41 cellular contexts compared by ENCODE assay signal in genomic region chr2:68491582-68491981, GRCh38.
"Had no signal": no experiment of that assay in that cellular context is flagged by ENCODE, and none has a peak within 500 bp of the region (broad histone marks: within the 10 kb centered on the region; RNA-seq: fewer than 3 reads in every experiment).

No MANE protein-coding gene starts in this region.

- H3K27ac ChIP-seq: adrenal gland, ascending aorta, body of pancreas, brain microvascular endothelial cell, breast epithelium, cardiac muscle cell had no signal

- H3K9me3 ChIP-seq: adrenal gland, body of pancreas had no signal

- H3K4me1 ChIP-seq: ascending aorta, breast epithelium had no signal

- H3K27ac Mint-ChIP-seq: activated naive CD4-positive, alpha-beta T cell treated with anti-CD3 and anti-CD28 coated beads for 36 hours; activated naive CD4-positive, alpha-beta T cell treated with anti-CD3 and anti-CD28 coated beads, Interleukin-2, amount 10 ng/mL, durations not matched to agents 7 days and 5 days; activated naive CD4-positive, alpha-beta T cell treated with anti-CD3 and anti-CD28 coated beads, Interleukin-2, amount 50 U/mL, for 24 hours; activated naive CD4-positive, alpha-beta T cell treated with anti-CD3 and anti-CD28 coated beads, Interleukin-2, amount 50 U/mL, for 72 hours; activated naive CD8-positive, alpha-beta T cell; activated naive CD8-positive, alpha-beta T cell treated with anti-CD3 and anti-CD28 coated beads for 36 hours; activated naive CD8-positive, alpha-beta T cell treated with anti-CD3 and anti-CD28 coated beads, Interleukin-2, amount 10 ng/mL, durations not matched to agents 7 days and 5 days; activated naive CD8-positive, alpha-beta T cell treated with anti-CD3 and anti-CD28 coated beads, Interleukin-2, amount 50 U/mL, for 24 hours; activated T-cell treated with anti-CD3 and anti-CD28 coated beads, Interleukin-2, amount 50 U/mL, for 24 hours; activated T-cell treated with anti-CD3 and anti-CD28 coated beads, Interleukin-2, amount 50 U/mL, for 72 hours; activated T-helper 1 cell treated with anti-CD3 and anti-CD28 coated beads, Interleukin-12 subunit alpha, Interleukin-12 subunit beta, Interleukin-2, Interleukin-4 antibody, amounts not matched to agents 30 ng/mL and 10 ng/mL and 1 ng/mL, durations not matched to agents 14 hours and 24 hours and 36 hours; activated T-helper 17 cell treated with anti-CD3 and anti-CD28 coated beads, Interleukin-2, amount 50 U/mL, for 72 hours; activated T-helper 2 cell treated with anti-CD3 and anti-CD28 coated beads, Interferon-gamma antibody, Interleukin-2, Interleukin-4, amounts not matched to agents 10 μg/mL and 5 μg/mL and 100 μg/mL, durations not matched to agents 14 hours and 24 hours and 36 hours; brain had no signal

- ATAC-seq: activated naive CD4-positive, alpha-beta T cell treated with anti-CD3 and anti-CD28 coated beads, Interleukin-2, amount 50 U/mL, for 72 hours; activated naive CD8-positive, alpha-beta T cell treated with anti-CD3 and anti-CD28 coated beads, Interleukin-2, amount 50 U/mL, for 24 hours; activated T-cell treated with anti-CD3 and anti-CD28 coated beads, Interleukin-2, amount 50 U/mL, for 4 hours; activated T-cell treated with anti-CD3 and anti-CD28 coated beads, Interleukin-2, amount 50 U/mL, for 72 hours; activated T-helper 17 cell treated with anti-CD3 and anti-CD28 coated beads, Interleukin-2, amount 50 U/mL, for 72 hours; body of pancreas had no signal

- H3K4me3 ChIP-seq: adrenal gland, ascending aorta, body of pancreas, breast epithelium, cardiac muscle cell had no signal

- H3K4me1 Mint-ChIP-seq: activated T-helper 17 cell treated with anti-CD3 and anti-CD28 coated beads, Interleukin-2, amount 50 U/mL, for 72 hours; central memory CD8-positive, alpha-beta T cell had no signal

- DNase-seq: activated effector memory CD4-positive, alpha-beta T cell treated with anti-CD3 and anti-CD28 coated beads, Interleukin-2, amount 50 U/mL, for 16 hours; activated effector memory CD4-positive, alpha-beta T cell treated with Interleukin-2 at 50 U/mL for 16 hours; activated gamma-delta T cell; activated gamma-delta T cell treated with Interleukin-2 at 50 U/mL for 16 hours; activated naive CD4-positive, alpha-beta T cell; activated naive CD4-positive, alpha-beta T cell treated with anti-CD3 and anti-CD28 coated beads for 36 hours; activated naive CD4-positive, alpha-beta T cell treated with anti-CD3 and anti-CD28 coated beads, Interleukin-2, amount 10 ng/mL, durations not matched to agents 7 days and 5 days; activated naive CD4-positive, alpha-beta T cell treated with anti-CD3 and anti-CD28 coated beads, Interleukin-2, amount 50 U/mL, for 16 hours; activated naive CD4-positive, alpha-beta T cell treated with Interleukin-2 at 50 U/mL for 16 hours; activated naive CD8-positive, alpha-beta T cell treated with anti-CD3 and anti-CD28 coated beads for 36 hours; activated naive CD8-positive, alpha-beta T cell treated with anti-CD3 and anti-CD28 coated beads, Interleukin-2, amount 10 ng/mL, durations not matched to agents 7 days and 5 days; activated naive CD8-positive, alpha-beta T cell treated with anti-CD3 and anti-CD28 coated beads, Interleukin-2, amount 50 U/mL, for 24 hours; activated T-cell treated with anti-CD3 and anti-CD28 coated beads for 4 hours; activated T-cell treated with anti-CD3 and anti-CD28 coated beads, Interleukin-2, amount 50 U/mL, for 1 hour; activated T-cell treated with anti-CD3 and anti-CD28 coated beads, Interleukin-2, amount 50 U/mL, for 24 hours; activated T-cell treated with anti-CD3 and anti-CD28 coated beads, Interleukin-2, amount 50 U/mL, for 4 hours; activated T-cell treated with anti-CD3 and anti-CD28 coated beads, Interleukin-2, amount 50 U/mL, for 48 hours; activated T-cell treated with anti-CD3 and anti-CD28 coated beads, Interleukin-2, amount 50 U/mL, for 72 hours; adrenal gland; amniotic stem cell; amygdala; anterior cingulate cortex; aorta; body of pancreas; brain microvascular endothelial cell; caudate nucleus; central memory CD4-positive, alpha-beta T cell; cerebellar nuclear complex had no signal

- H3K27me3 Mint-ChIP-seq: activated naive CD4-positive, alpha-beta T cell treated with anti-CD3 and anti-CD28 coated beads, Interleukin-2, amount 10 ng/mL, durations not matched to agents 7 days and 5 days; activated naive CD4-positive, alpha-beta T cell treated with anti-CD3 and anti-CD28 coated beads, Interleukin-2, amount 50 U/mL, for 24 hours; activated naive CD8-positive, alpha-beta T cell; activated naive CD8-positive, alpha-beta T cell treated with anti-CD3 and anti-CD28 coated beads for 36 hours; activated naive CD8-positive, alpha-beta T cell treated with anti-CD3 and anti-CD28 coated beads, Interleukin-2, amount 50 U/mL, for 24 hours; activated T-cell treated with anti-CD3 and anti-CD28 coated beads, Interleukin-2, amount 50 U/mL, for 24 hours; activated T-helper 17 cell treated with anti-CD3 and anti-CD28 coated beads, Interleukin-2, amount 50 U/mL, for 72 hours; central memory CD8-positive, alpha-beta T cell had no signal

- H3K4me3 Mint-ChIP-seq: activated naive CD4-positive, alpha-beta T cell treated with anti-CD3 and anti-CD28 coated beads for 36 hours; activated naive CD4-positive, alpha-beta T cell treated with anti-CD3 and anti-CD28 coated beads, Interleukin-2, amount 10 ng/mL, durations not matched to agents 7 days and 5 days; activated naive CD4-positive, alpha-beta T cell treated with anti-CD3 and anti-CD28 coated beads, Interleukin-2, amount 50 U/mL, for 24 hours; activated naive CD8-positive, alpha-beta T cell; activated naive CD8-positive, alpha-beta T cell treated with anti-CD3 and anti-CD28 coated beads for 36 hours; activated naive CD8-positive, alpha-beta T cell treated with anti-CD3 and anti-CD28 coated beads, Interleukin-2, amount 10 ng/mL, durations not matched to agents 7 days and 5 days; activated naive CD8-positive, alpha-beta T cell treated with anti-CD3 and anti-CD28 coated beads, Interleukin-2, amount 50 U/mL, for 24 hours; activated T-cell treated with anti-CD3 and anti-CD28 coated beads, Interleukin-2, amount 50 U/mL, for 24 hours; activated T-cell treated with anti-CD3 and anti-CD28 coated beads, Interleukin-2, amount 50 U/mL, for 4 hours; activated T-cell treated with anti-CD3 and anti-CD28 coated beads, Interleukin-2, amount 50 U/mL, for 72 hours; activated T-helper 1 cell treated with anti-CD3 and anti-CD28 coated beads, Interleukin-12 subunit alpha, Interleukin-12 subunit beta, Interleukin-2, Interleukin-4 antibody, amounts not matched to agents 30 ng/mL and 10 ng/mL and 1 ng/mL, durations not matched to agents 14 hours and 24 hours and 36 hours; activated T-helper 17 cell treated with anti-CD3 and anti-CD28 coated beads, Interleukin-2, amount 50 U/mL, for 72 hours; brain; central memory CD8-positive, alpha-beta T cell had no signal

- FAIRE-seq: astrocyte, bronchial epithelial cell had no signal

- H3K36me3 ChIP-seq: adrenal gland, ascending aorta, brain microvascular endothelial cell, breast epithelium, cardiac muscle cell had no signal

- H3K27me3 ChIP-seq: adrenal gland, ascending aorta, body of pancreas, brain microvascular endothelial cell, breast epithelium, cardiac muscle cell had no signal
